ENCODE assay signal across 10 cellular contexts in genomic region chr19:45528149-45528743, GRCh38. TPM values are rescaled to one million over a fixed set of nuclear protein-coding genes. Genes with fewer than 3 reads are reported as not detected.
DNase-seq lines count a peak whose midpoint lies in the region; TF ChIP-seq lines count a peak whose summit lies in the region.
"Had no signal": no experiment of that assay in that cellular context is flagged by ENCODE, and none has a peak within 500 bp of the region (broad histone marks: within the 10 kb centered on the region; RNA-seq: fewer than 3 reads in every experiment).

No MANE protein-coding gene starts in this region.

- no peaks in the 10 kb centered on the region for H3K27me3 Mint-ChIP-seq in T-helper 2 cell treated with Interferon-gamma antibody and Interleukin-4, amounts not matched to agents 5 μg/mL and 100 μg/mL, for 36 hours (ENCODE audit: low read depth)

- no peak for DNase-seq in T-helper 2 cell treated with Interferon-gamma antibody and Interleukin-4, amounts not matched to agents 5 μg/mL and 100 μg/mL, for 36 hours (ENCODE audit: low spot score)
- DNase-seq in T-helper 2 cell (no peak), amniotic epithelial cell (ENCODE audit: low read depth) (peak; percentile 52), suprapubic skin (ENCODE audit: low spot score in 2 of 2) (no peak), brain microvascular endothelial cell (no peak), hepatic stellate cell (ENCODE audit: low spot score) (no peak)
- no peak for DNase-seq in activated naive CD4-positive, alpha-beta T cell treated with anti-CD3 and anti-CD28 coated beads, Interleukin-2, amount 50 U/mL, for 16 hours

- H3K27me3 ChIP-seq in iPS-20b (ENCODE audit: insufficient read depth, low read length), result peaks cover 14% of the 10 kb centered on the region
- H3K27me3 ChIP-seq in suprapubic skin, result no peaks in the 10 kb centered on the region
- no peaks in the 10 kb centered on the region for H3K27me3 ChIP-seq in brain microvascular endothelial cell (replicated peaks)
- H3K27me3 ChIP-seq: BLaER1 treated with 17β-estradiol and CSF1 and Interleukin-3, amounts not matched to agents 10 nM and 100 nM; right lobe of liver had no signal

- peaks cover 37% of the 10 kb centered on the region for H3K36me3 ChIP-seq in iPS-20b (ENCODE audit: insufficient read depth, low read depth, low read length)
- H3K36me3 ChIP-seq in suprapubic skin, result peaks cover 25% of the 10 kb centered on the region
- H3K36me3 ChIP-seq in brain microvascular endothelial cell (replicated peaks), result peaks cover 55% of the 10 kb centered on the region

- H3K9ac ChIP-seq in iPS-20b (ENCODE audit: low read depth, low read length), result peak overlapping the region; percentile 22; the same call in 1 of the 2 replicates
- H3K9ac ChIP-seq: BLaER1 treated with 17β-estradiol and CSF1 and Interleukin-3, amounts not matched to agents 10 nM and 100 nM had no signal

- H3K27ac ChIP-seq in iPS-20b (ENCODE audit: low read length) (no peak overlapping the region), suprapubic skin (peak overlapping the region; percentile 59), brain microvascular endothelial cell (no peak overlapping the region)
- H3K27ac ChIP-seq: BLaER1 treated with 17β-estradiol and CSF1 and Interleukin-3, amounts not matched to agents 10 nM and 100 nM; right lobe of liver had no signal

- H3K4me1 ChIP-seq in iPS-20b (ENCODE audit: insufficient read depth, low read length), result peaks cover 8% of the 10 kb centered on the region
- H3K4me1 ChIP-seq in suprapubic skin, result peaks cover 20% of the 10 kb centered on the region

- no peak overlapping the region for H3K4me3 Mint-ChIP-seq in T-helper 2 cell treated with Interferon-gamma antibody and Interleukin-4, amounts not matched to agents 5 μg/mL and 100 μg/mL, for 36 hours

- peaks cover 9% of the 10 kb centered on the region for H3K9me3 Mint-ChIP-seq in T-helper 2 cell treated with Interferon-gamma antibody and Interleukin-4, amounts not matched to agents 5 μg/mL and 100 μg/mL, for 36 hours

- no peak for TF ChIP-seq POLR2A in suprapubic skin (IDR thresholded peaks at IDR 0.05)

- H3K36me3 Mint-ChIP-seq in T-helper 2 cell treated with Interferon-gamma antibody and Interleukin-4, amounts not matched to agents 5 μg/mL and 100 μg/mL, for 36 hours (ENCODE audit: low read depth), result peaks cover 41% of the 10 kb centered on the region

- H3K4me1 Mint-ChIP-seq in T-helper 2 cell treated with Interferon-gamma antibody and Interleukin-4, amounts not matched to agents 5 μg/mL and 100 μg/mL, for 36 hours (ENCODE audit: low read depth), result peaks cover 12% of the 10 kb centered on the region

- H3K9me3 ChIP-seq in iPS-20b (ENCODE audit: insufficient read depth, low read depth, low read length), result peaks cover 4% of the 10 kb centered on the region; the same call in 1 of the 2 replicates
- H3K9me3 ChIP-seq in suprapubic skin, result no peaks in the 10 kb centered on the region
- H3K9me3 ChIP-seq: right lobe of liver had no signal

- 22% methylated on average over 17 of the region's 17 CpGs for WGBS in suprapubic skin

- in situ Hi-C loops in brain microvascular endothelial cell (cut with HindIII; ENCODE audit: low pct_ligation_motif_present, low sequenced_read_pairs), result no loop called here

- peak overlapping the region; percentile 22 for H3K27ac Mint-ChIP-seq in T-helper 2 cell treated with Interferon-gamma antibody and Interleukin-4, amounts not matched to agents 5 μg/mL and 100 μg/mL, for 36 hours

- TF ChIP-seq EP300 in suprapubic skin (IDR thresholded peaks at IDR 0.05), result no peak

- H3K4me3 ChIP-seq in iPS-20b (ENCODE audit: low read length) (peak overlapping the region; percentile 75), suprapubic skin (peak overlapping the region; percentile 49), brain microvascular endothelial cell (ENCODE audit: low read depth, low read length) (no peak overlapping the region)
- H3K4me3 ChIP-seq: BLaER1 treated with 17β-estradiol and CSF1 and Interleukin-3, amounts not matched to agents 10 nM and 100 nM had no signal

- TF ChIP-seq CTCF in suprapubic skin (IDR thresholded peaks at IDR 0.05) (no peak), brain microvascular endothelial cell (IDR thresholded peaks at IDR 0.05; ENCODE audit: low read depth, low read length, missing control alignments) (no peak)

RNA-seq across cellular contexts. Expression of gene VASP, which starts 21.0 kb away (rescaled TPM):
- total RNA-seq in suprapubic skin, result 10 to 100 TPM; 34.8 to 51.3 (median 43.6) TPM

RNA-seq across cellular contexts. Expression of gene PPM1N, which starts 30.0 kb away (rescaled TPM):
- 1 to 10 TPM; 2.9 to 6.3 (median 5.6) TPM for total RNA-seq in suprapubic skin

RNA-seq across cellular contexts. Expression of gene RTN2, which starts 31.4 kb away (rescaled TPM):
- total RNA-seq in suprapubic skin, result 10 to 100 TPM in 2 of 4 donors, 1 to 10 TPM in 2; 5.4 to 12.2 (median 10.7) TPM

RNA-seq across cellular contexts. Expression of gene OPA3, which starts 56.4 kb away (rescaled TPM):
- 10 to 100 TPM; 13.8 to 25.6 (median 22.5) TPM for total RNA-seq in suprapubic skin
